ENCODE assay signal across 27 cellular contexts in the genomic region with DNA sequence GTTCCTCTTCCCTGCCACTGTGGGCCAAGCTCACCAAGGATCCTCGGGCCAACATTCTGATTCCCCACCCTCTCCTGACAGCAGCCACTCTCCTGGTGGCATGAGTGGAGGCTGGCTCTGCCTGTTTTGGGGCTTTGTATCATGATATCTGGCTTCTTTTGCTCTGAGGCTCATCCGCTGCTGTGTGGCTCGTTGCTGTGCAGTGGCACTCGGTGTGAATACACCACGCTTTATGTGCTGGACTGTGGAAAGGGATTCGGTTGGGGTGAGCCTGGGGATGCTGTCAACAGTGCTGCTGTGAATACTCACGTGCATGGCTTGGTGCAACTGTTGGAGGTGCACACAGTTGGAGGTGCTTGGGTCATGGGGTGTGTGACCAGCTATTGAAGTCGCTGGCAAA.
"Had no signal": no experiment of that assay in that cellular context is flagged by ENCODE, and none has a peak within 500 bp of the region (broad histone marks: within the 10 kb centered on the region; RNA-seq: fewer than 3 reads in every experiment).

No MANE protein-coding gene starts in this region.

- H3K4me1 ChIP-seq: right lobe of liver, stomach, suprapubic skin, tibial artery had no signal

- H3K4me3 Mint-ChIP-seq: activated B cell treated with CpG ODN at 0.5 μM for 24 hours; activated CD4-positive, alpha-beta T cell treated with anti-CD3 and anti-CD28 coated beads for 36 hours; activated naive CD4-positive, alpha-beta T cell treated with anti-CD3 and anti-CD28 coated beads, Interleukin-2, amount 50 U/mL, for 24 hours; activated naive CD8-positive, alpha-beta T cell treated with anti-CD3 and anti-CD28 coated beads, Interleukin-2, amount 50 U/mL, for 24 hours; activated T-cell treated with anti-CD3 and anti-CD28 coated beads, Interleukin-2, amount 50 U/mL, for 24 hours; activated T-helper 17 cell treated with anti-CD3 and anti-CD28 coated beads, Interleukin-2, amount 50 U/mL, for 72 hours; effector memory CD8-positive, alpha-beta T cell; immature natural killer cell; natural killer cell treated with Interleukin-12 subunit alpha and Interleukin-12 subunit beta and Interleukin-15 and Interleukin-18, amount 100 ng/mL, for 72 hours; stimulated activated memory B cell treated with anti-CD40 and anti-IgM and Interleukin-4, amounts not matched to agents 10 μg/mL and 1 μg/mL and 100 μg/mL, for 72 hours; T-helper 17 cell had no signal

- H3K27ac ChIP-seq: right lobe of liver, skin epidermis, stomach, suprapubic skin, tibial artery had no signal

- H3K4me3 ChIP-seq: right lobe of liver, skin epidermis, stomach, suprapubic skin, tibial artery had no signal

- H3K27me3 Mint-ChIP-seq: activated B cell treated with CpG ODN at 0.5 μM for 24 hours; activated CD4-positive, alpha-beta T cell treated with anti-CD3 and anti-CD28 coated beads for 36 hours; activated naive CD4-positive, alpha-beta T cell treated with anti-CD3 and anti-CD28 coated beads, Interleukin-2, amount 50 U/mL, for 24 hours; activated naive CD8-positive, alpha-beta T cell treated with anti-CD3 and anti-CD28 coated beads, Interleukin-2, amount 50 U/mL, for 24 hours; activated T-cell treated with anti-CD3 and anti-CD28 coated beads, Interleukin-2, amount 50 U/mL, for 24 hours; natural killer cell treated with Interleukin-12 subunit alpha and Interleukin-12 subunit beta and Interleukin-15 and Interleukin-18, amount 100 ng/mL, for 72 hours; stimulated activated memory B cell treated with anti-CD40 and anti-IgM and Interleukin-4, amounts not matched to agents 10 μg/mL and 1 μg/mL and 100 μg/mL, for 72 hours had no signal

- H3K27ac Mint-ChIP-seq: activated B cell treated with CpG ODN at 0.5 μM for 24 hours; activated CD4-positive, alpha-beta T cell treated with anti-CD3 and anti-CD28 coated beads for 36 hours; activated naive CD4-positive, alpha-beta T cell treated with anti-CD3 and anti-CD28 coated beads, Interleukin-2, amount 50 U/mL, for 24 hours; activated naive CD8-positive, alpha-beta T cell treated with anti-CD3 and anti-CD28 coated beads, Interleukin-2, amount 50 U/mL, for 24 hours; activated T-cell treated with anti-CD3 and anti-CD28 coated beads, Interleukin-2, amount 50 U/mL, for 24 hours; activated T-helper 17 cell treated with anti-CD3 and anti-CD28 coated beads, Interleukin-2, amount 50 U/mL, for 72 hours; effector memory CD8-positive, alpha-beta T cell; immature natural killer cell; natural killer cell treated with Interleukin-12 subunit alpha and Interleukin-12 subunit beta and Interleukin-15 and Interleukin-18, amount 100 ng/mL, for 72 hours; stimulated activated memory B cell treated with anti-CD40 and anti-IgM and Interleukin-4, amounts not matched to agents 10 μg/mL and 1 μg/mL and 100 μg/mL, for 72 hours; T-helper 17 cell had no signal

- H3K36me3 Mint-ChIP-seq: activated naive CD4-positive, alpha-beta T cell treated with anti-CD3 and anti-CD28 coated beads, Interleukin-2, amount 50 U/mL, for 24 hours; immature natural killer cell; natural killer cell treated with Interleukin-12 subunit alpha and Interleukin-12 subunit beta and Interleukin-15 and Interleukin-18, amount 100 ng/mL, for 72 hours; stimulated activated memory B cell treated with anti-CD40 and anti-IgM and Interleukin-4, amounts not matched to agents 10 μg/mL and 1 μg/mL and 100 μg/mL, for 72 hours had no signal

- H3K9me3 Mint-ChIP-seq: activated naive CD4-positive, alpha-beta T cell treated with anti-CD3 and anti-CD28 coated beads, Interleukin-2, amount 50 U/mL, for 24 hours; activated naive CD8-positive, alpha-beta T cell treated with anti-CD3 and anti-CD28 coated beads, Interleukin-2, amount 50 U/mL, for 24 hours; activated T-cell treated with anti-CD3 and anti-CD28 coated beads, Interleukin-2, amount 50 U/mL, for 24 hours; activated T-helper 17 cell treated with anti-CD3 and anti-CD28 coated beads, Interleukin-2, amount 50 U/mL, for 72 hours; natural killer cell treated with Interleukin-12 subunit alpha and Interleukin-12 subunit beta and Interleukin-15 and Interleukin-18, amount 100 ng/mL, for 72 hours had no signal

- H3K27me3 ChIP-seq: right lobe of liver, stomach, suprapubic skin, tibial artery had no signal

- DNase-seq: activated B cell treated with CpG ODN at 0.5 μM for 24 hours; activated CD4-positive, alpha-beta T cell treated with anti-CD3 and anti-CD28 coated beads for 36 hours; activated CD4-positive, alpha-beta T cell treated with anti-CD3 and anti-CD28 coated beads, Interleukin-2, amount 50 U/mL, for 4 hours; activated CD8-positive, alpha-beta memory T cell treated with anti-CD3 and anti-CD28 coated beads, Interleukin-2, amount 50 U/mL, for 48 hours; activated naive CD8-positive, alpha-beta T cell treated with anti-CD3 and anti-CD28 coated beads, Interleukin-2, amount 50 U/mL, for 24 hours; activated T-cell treated with anti-CD3 and anti-CD28 coated beads, Interleukin-2, amount 50 U/mL, for 24 hours; amygdala; caudate nucleus; cortex of kidney; effector memory CD8-positive, alpha-beta T cell; foreskin fibroblast; head of caudate nucleus; hippocampal formation; immature natural killer cell; kidney; right lobe of liver; stimulated activated CD4-positive, alpha-beta T cell treated with anti-CD3 and anti-CD28 coated beads, Interleukin-4, amount 100 ng/mL, for 24 hours; stomach; T-helper 17 cell; T1000; tibial artery had no signal

- H3K4me1 Mint-ChIP-seq: activated B cell treated with CpG ODN at 0.5 μM for 24 hours; activated CD4-positive, alpha-beta T cell treated with anti-CD3 and anti-CD28 coated beads for 36 hours; activated naive CD4-positive, alpha-beta T cell treated with anti-CD3 and anti-CD28 coated beads, Interleukin-2, amount 50 U/mL, for 24 hours; activated naive CD8-positive, alpha-beta T cell treated with anti-CD3 and anti-CD28 coated beads, Interleukin-2, amount 50 U/mL, for 24 hours; activated T-helper 17 cell treated with anti-CD3 and anti-CD28 coated beads, Interleukin-2, amount 50 U/mL, for 72 hours; immature natural killer cell; stimulated activated memory B cell treated with anti-CD40 and anti-IgM and Interleukin-4, amounts not matched to agents 10 μg/mL and 1 μg/mL and 100 μg/mL, for 72 hours had no signal

- H3K9me3 ChIP-seq: right lobe of liver, stomach, suprapubic skin, tibial artery had no signal

- H3K36me3 ChIP-seq: right lobe of liver, suprapubic skin, tibial artery had no signal
